In the genomic region with DNA sequence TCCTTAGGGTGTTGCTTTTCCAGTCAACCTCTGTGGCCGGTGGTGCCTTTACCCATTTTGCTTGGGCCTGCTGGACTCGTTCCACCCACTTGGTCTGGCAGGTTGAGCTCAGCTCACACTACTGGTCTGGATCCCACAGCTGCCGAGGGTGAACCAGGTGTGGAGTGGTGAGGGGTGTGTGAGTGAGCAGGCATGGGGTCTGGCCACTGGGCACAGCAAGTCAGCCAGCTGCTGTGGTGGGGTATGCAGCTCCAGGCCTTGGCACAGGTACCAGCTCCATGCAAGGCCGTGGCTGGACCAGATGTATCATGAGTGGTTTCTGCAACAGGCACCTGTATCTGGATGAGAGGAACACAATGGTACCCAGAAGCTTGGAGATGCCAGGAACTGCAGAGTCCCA, we compare ENCODE assay signal across 17 cellular contexts.
"Had no signal": no experiment of that assay in that cellular context is flagged by ENCODE, and none has a peak within 500 bp of the region (broad histone marks: within the 10 kb centered on the region; RNA-seq: fewer than 3 reads in every experiment).

No MANE protein-coding gene starts in this region.

- H3K27me3 ChIP-seq: neural progenitor cell, pancreas, right lobe of liver had no signal

- H3K4me1 ChIP-seq: neural progenitor cell had no signal

- H3K4me3 ChIP-seq: coronary artery, neural progenitor cell, pancreas, prostate gland, right lobe of liver had no signal

- ATAC-seq: left lobe of liver; natural killer cell treated with Interleukin-12 subunit alpha and Interleukin-12 subunit beta and Interleukin-15 and Interleukin-18, amount 100 ng/mL, for 72 hours; pancreas had no signal

- DNase-seq: effector CD4-positive, alpha-beta T cell; foreskin melanocyte; head of caudate nucleus; hippocampal formation; kidney glomerular epithelial cell; occipital lobe; right lobe of liver; stimulated activated CD4-positive, alpha-beta T cell treated with anti-CD3 and anti-CD28 coated beads, Interleukin-2, amount 100 ng/mL, for 24 hours; stimulated activated CD4-positive, alpha-beta T cell treated with anti-CD3 and anti-CD28 coated beads, Interleukin-4, amount 100 ng/mL, for 4 hours; stimulated activated naive CD4-positive, alpha-beta T cell; trophoblast cell had no signal

- H3K27ac ChIP-seq: coronary artery, neural progenitor cell, pancreas, prostate gland, right lobe of liver had no signal

- H3K9me3 ChIP-seq: pancreas, prostate gland, right lobe of liver had no signal

- H3K36me3 ChIP-seq: neural progenitor cell, pancreas, prostate gland, right lobe of liver had no signal
